1 cellular context compared by ENCODE assay signal in the genomic region with DNA sequence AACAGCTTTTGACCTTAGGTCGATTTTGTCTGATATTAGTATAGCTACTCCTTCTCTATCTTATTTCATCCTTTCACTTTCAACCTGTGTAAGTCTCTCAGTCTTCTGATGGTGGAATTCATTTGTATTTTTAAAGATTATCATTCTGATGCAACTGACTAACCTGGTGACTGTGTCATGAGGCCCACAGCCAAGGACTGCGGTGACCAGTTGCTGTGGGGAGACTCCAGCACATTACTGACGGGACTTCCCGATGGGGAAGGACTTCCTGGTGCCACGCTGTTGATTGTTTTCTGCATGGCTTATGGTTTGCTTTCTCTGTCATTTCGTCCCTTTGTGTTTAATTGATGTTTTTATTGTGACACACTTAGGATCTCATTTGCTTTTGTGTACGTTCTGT.
TF ChIP-seq lines count a peak whose summit lies in the region.

No MANE protein-coding gene starts in this region.

TF ChIP-seq in K562, 482 proteins besides CTCF, POLR2A, EP300 and RAD21 (continued from another document and continues in another):
- TF ChIP-seq, protein P1, sequence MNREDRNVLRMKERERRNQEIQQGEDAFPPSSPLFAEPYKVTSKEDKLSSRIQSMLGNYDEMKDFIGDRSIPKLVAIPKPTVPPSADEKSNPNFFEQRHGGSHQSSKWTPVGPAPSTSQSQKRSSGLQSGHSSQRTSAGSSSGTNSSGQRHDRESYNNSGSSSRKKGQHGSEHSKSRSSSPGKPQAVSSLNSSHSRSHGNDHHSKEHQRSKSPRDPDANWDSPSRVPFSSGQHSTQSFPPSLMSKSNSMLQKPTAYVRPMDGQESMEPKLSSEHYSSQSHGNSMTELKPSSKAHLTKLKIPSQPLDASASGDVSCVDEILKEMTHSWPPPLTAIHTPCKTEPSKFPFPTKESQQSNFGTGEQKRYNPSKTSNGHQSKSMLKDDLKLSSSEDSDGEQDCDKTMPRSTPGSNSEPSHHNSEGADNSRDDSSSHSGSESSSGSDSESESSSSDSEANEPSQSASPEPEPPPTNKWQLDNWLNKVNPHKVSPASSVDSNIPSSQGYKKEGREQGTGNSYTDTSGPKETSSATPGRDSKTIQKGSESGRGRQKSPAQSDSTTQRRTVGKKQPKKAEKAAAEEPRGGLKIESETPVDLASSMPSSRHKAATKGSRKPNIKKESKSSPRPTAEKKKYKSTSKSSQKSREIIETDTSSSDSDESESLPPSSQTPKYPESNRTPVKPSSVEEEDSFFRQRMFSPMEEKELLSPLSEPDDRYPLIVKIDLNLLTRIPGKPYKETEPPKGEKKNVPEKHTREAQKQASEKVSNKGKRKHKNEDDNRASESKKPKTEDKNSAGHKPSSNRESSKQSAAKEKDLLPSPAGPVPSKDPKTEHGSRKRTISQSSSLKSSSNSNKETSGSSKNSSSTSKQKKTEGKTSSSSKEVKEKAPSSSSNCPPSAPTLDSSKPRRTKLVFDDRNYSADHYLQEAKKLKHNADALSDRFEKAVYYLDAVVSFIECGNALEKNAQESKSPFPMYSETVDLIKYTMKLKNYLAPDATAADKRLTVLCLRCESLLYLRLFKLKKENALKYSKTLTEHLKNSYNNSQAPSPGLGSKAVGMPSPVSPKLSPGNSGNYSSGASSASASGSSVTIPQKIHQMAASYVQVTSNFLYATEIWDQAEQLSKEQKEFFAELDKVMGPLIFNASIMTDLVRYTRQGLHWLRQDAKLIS (CRISPR knock-in tag; IDR thresholded peaks at IDR 0.05): no peak
- TF ChIP-seq CHCHD3 (CRISPR knock-in tag; IDR thresholded peaks at IDR 0.05) (no peak), CEBPG (CRISPR knock-in tag; IDR thresholded peaks at IDR 0.05) (peak; percentile 44; the same call in 1 of the 2 replicates), CEBPG (tag; conservative IDR thresholded peaks at IDR 0.05 in 1 of 2, IDR thresholded peaks at IDR 0.05 in 1 of 2) (peak in 1 of 2 experiments; percentile 62; a peak in 2 of 4 replicates), IFI16 (CRISPR knock-in tag; IDR thresholded peaks at IDR 0.05) (no peak), GABPA (tag; conservative IDR thresholded peaks at IDR 0.05; ENCODE audit: low read depth) (peak; percentile 43; the same call in 1 of the 2 replicates), CHD2 (IDR thresholded peaks at IDR 0.05; ENCODE audit: low read depth, low read length) (no peak), CREBBP (IDR thresholded peaks at IDR 0.05; ENCODE audit: low read depth, low read length) (no peak), NR2C2 (CRISPR knock-in tag; IDR thresholded peaks at IDR 0.05) (no peak), NR2C2 (tag; IDR thresholded peaks at IDR 0.05) (peak; percentile 23; the same call in 1 of the 2 replicates), ZNF316 (IDR thresholded peaks at IDR 0.05) (no peak), MAFK (IDR thresholded peaks at IDR 0.05; ENCODE audit: low read length) (no peak), ELF1 (tag; IDR thresholded peaks at IDR 0.05) (peak; percentile 50; the same call in 1 of the 2 replicates), KDM2B (CRISPR knock-in tag; IDR thresholded peaks at IDR 0.05) (no peak), CHD4 (IDR thresholded peaks at IDR 0.05; ENCODE audit: insufficient read depth, insufficient replicate concordance, low read depth, low read length, poor library complexity, severe bottlenecking) (no peak), HDAC1 (IDR thresholded peaks at IDR 0.05) (no peak), GABPB1 (CRISPR knock-in tag; IDR thresholded peaks at IDR 0.05) (no peak), JUN (IDR thresholded peaks at IDR 0.05; ENCODE audit: borderline replicate concordance, low read depth, low read length) (0 out of 2 replicates have a peak, but pooled peaks have one; percentile 5), JUN (CRISPR knock-in tag; IDR thresholded peaks at IDR 0.05; ENCODE audit: borderline replicate concordance) (no peak), MCM5 (IDR thresholded peaks at IDR 0.05; ENCODE audit: low read depth) (no peak), L3MBTL2 (IDR thresholded peaks at IDR 0.05) (0 out of 2 replicates have a peak, but pooled peaks have one; percentile 25), CBFA2T3 (IDR thresholded peaks at IDR 0.05) (0 out of 2 replicates have a peak, but pooled peaks have one; percentile 12), FOSL1 (tag; conservative IDR thresholded peaks at IDR 0.05) (0 out of 2 replicates have a peak, but pooled peaks have one; percentile 13), POLR3G (IDR thresholded peaks at IDR 0.05; ENCODE audit: extremely low read depth, insufficient read length, insufficient replicate concordance) (no peak), OTX1 (CRISPR knock-in tag; IDR thresholded peaks at IDR 0.05) (no peak), RBM15 (IDR thresholded peaks at IDR 0.05; ENCODE audit: insufficient read depth, low read length) (no peak)
- TF ChIP-seq, protein P2, sequence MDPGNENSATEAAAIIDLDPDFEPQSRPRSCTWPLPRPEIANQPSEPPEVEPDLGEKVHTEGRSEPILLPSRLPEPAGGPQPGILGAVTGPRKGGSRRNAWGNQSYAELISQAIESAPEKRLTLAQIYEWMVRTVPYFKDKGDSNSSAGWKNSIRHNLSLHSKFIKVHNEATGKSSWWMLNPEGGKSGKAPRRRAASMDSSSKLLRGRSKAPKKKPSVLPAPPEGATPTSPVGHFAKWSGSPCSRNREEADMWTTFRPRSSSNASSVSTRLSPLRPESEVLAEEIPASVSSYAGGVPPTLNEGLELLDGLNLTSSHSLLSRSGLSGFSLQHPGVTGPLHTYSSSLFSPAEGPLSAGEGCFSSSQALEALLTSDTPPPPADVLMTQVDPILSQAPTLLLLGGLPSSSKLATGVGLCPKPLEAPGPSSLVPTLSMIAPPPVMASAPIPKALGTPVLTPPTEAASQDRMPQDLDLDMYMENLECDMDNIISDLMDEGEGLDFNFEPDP (CRISPR knock-in tag; IDR thresholded peaks at IDR 0.05): no peak
- TF ChIP-seq, protein P3, sequence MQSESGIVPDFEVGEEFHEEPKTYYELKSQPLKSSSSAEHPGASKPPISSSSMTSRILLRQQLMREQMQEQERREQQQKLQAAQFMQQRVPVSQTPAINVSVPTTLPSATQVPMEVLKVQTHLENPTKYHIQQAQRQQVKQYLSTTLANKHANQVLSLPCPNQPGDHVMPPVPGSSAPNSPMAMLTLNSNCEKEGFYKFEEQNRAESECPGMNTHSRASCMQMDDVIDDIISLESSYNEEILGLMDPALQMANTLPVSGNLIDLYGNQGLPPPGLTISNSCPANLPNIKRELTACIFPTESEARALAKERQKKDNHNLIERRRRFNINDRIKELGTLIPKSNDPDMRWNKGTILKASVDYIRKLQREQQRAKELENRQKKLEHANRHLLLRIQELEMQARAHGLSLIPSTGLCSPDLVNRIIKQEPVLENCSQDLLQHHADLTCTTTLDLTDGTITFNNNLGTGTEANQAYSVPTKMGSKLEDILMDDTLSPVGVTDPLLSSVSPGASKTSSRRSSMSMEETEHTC (IDR thresholded peaks at IDR 0.05): no peak
- TF ChIP-seq, protein P4, sequence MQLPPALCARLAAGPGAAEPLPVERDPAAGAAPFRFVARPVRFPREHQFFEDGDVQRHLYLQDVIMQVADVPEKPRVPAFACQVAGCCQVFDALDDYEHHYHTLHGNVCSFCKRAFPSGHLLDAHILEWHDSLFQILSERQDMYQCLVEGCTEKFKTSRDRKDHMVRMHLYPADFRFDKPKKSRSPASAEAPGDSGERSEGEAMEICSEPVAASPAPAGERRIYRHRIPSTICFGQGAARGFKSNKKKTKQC (CRISPR knock-in tag; IDR thresholded peaks at IDR 0.05): no peak
- TF ChIP-seq, protein P5, sequence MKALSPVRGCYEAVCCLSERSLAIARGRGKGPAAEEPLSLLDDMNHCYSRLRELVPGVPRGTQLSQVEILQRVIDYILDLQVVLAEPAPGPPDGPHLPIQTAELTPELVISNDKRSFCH (CRISPR knock-in tag; IDR thresholded peaks at IDR 0.05): no peak
- TF ChIP-seq, protein P5 (tag; IDR thresholded peaks at IDR 0.05): no peak
- TF ChIP-seq, protein P6, sequence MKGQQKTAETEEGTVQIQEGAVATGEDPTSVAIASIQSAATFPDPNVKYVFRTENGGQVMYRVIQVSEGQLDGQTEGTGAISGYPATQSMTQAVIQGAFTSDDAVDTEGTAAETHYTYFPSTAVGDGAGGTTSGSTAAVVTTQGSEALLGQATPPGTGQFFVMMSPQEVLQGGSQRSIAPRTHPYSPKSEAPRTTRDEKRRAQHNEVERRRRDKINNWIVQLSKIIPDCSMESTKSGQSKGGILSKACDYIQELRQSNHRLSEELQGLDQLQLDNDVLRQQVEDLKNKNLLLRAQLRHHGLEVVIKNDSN (CRISPR knock-in tag; IDR thresholded peaks at IDR 0.05): no peak
- TF ChIP-seq, protein P7, sequence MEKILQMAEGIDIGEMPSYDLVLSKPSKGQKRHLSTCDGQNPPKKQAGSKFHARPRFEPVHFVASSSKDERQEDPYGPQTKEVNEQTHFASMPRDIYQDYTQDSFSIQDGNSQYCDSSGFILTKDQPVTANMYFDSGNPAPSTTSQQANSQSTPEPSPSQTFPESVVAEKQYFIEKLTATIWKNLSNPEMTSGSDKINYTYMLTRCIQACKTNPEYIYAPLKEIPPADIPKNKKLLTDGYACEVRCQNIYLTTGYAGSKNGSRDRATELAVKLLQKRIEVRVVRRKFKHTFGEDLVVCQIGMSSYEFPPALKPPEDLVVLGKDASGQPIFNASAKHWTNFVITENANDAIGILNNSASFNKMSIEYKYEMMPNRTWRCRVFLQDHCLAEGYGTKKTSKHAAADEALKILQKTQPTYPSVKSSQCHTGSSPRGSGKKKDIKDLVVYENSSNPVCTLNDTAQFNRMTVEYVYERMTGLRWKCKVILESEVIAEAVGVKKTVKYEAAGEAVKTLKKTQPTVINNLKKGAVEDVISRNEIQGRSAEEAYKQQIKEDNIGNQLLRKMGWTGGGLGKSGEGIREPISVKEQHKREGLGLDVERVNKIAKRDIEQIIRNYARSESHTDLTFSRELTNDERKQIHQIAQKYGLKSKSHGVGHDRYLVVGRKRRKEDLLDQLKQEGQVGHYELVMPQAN (IDR thresholded peaks at IDR 0.05; ENCODE audit: borderline replicate concordance): no peak
- TF ChIP-seq, protein P8, sequence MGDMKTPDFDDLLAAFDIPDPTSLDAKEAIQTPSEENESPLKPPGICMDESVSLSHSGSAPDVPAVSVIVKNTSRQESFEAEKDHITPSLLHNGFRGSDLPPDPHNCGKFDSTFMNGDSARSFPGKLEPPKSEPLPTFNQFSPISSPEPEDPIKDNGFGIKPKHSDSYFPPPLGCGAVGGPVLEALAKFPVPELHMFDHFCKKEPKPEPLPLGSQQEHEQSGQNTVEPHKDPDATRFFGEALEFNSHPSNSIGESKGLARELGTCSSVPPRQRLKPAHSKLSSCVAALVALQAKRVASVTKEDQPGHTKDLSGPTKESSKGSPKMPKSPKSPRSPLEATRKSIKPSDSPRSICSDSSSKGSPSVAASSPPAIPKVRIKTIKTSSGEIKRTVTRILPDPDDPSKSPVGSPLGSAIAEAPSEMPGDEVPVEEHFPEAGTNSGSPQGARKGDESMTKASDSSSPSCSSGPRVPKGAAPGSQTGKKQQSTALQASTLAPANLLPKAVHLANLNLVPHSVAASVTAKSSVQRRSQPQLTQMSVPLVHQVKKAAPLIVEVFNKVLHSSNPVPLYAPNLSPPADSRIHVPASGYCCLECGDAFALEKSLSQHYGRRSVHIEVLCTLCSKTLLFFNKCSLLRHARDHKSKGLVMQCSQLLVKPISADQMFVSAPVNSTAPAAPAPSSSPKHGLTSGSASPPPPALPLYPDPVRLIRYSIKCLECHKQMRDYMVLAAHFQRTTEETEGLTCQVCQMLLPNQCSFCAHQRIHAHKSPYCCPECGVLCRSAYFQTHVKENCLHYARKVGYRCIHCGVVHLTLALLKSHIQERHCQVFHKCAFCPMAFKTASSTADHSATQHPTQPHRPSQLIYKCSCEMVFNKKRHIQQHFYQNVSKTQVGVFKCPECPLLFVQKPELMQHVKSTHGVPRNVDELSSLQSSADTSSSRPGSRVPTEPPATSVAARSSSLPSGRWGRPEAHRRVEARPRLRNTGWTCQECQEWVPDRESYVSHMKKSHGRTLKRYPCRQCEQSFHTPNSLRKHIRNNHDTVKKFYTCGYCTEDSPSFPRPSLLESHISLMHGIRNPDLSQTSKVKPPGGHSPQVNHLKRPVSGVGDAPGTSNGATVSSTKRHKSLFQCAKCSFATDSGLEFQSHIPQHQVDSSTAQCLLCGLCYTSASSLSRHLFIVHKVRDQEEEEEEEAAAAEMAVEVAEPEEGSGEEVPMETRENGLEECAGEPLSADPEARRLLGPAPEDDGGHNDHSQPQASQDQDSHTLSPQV (IDR thresholded peaks at IDR 0.05): no peak
- TF ChIP-seq, protein P9, sequence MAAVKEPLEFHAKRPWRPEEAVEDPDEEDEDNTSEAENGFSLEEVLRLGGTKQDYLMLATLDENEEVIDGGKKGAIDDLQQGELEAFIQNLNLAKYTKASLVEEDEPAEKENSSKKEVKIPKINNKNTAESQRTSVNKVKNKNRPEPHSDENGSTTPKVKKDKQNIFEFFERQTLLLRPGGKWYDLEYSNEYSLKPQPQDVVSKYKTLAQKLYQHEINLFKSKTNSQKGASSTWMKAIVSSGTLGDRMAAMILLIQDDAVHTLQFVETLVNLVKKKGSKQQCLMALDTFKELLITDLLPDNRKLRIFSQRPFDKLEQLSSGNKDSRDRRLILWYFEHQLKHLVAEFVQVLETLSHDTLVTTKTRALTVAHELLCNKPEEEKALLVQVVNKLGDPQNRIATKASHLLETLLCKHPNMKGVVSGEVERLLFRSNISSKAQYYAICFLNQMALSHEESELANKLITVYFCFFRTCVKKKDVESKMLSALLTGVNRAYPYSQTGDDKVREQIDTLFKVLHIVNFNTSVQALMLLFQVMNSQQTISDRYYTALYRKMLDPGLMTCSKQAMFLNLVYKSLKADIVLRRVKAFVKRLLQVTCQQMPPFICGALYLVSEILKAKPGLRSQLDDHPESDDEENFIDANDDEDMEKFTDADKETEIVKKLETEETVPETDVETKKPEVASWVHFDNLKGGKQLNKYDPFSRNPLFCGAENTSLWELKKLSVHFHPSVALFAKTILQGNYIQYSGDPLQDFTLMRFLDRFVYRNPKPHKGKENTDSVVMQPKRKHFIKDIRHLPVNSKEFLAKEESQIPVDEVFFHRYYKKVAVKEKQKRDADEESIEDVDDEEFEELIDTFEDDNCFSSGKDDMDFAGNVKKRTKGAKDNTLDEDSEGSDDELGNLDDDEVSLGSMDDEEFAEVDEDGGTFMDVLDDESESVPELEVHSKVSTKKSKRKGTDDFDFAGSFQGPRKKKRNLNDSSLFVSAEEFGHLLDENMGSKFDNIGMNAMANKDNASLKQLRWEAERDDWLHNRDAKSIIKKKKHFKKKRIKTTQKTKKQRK (IDR thresholded peaks at IDR 0.05; ENCODE audit: borderline replicate concordance, low read depth, low read length): no peak
